In the genomic region with DNA sequence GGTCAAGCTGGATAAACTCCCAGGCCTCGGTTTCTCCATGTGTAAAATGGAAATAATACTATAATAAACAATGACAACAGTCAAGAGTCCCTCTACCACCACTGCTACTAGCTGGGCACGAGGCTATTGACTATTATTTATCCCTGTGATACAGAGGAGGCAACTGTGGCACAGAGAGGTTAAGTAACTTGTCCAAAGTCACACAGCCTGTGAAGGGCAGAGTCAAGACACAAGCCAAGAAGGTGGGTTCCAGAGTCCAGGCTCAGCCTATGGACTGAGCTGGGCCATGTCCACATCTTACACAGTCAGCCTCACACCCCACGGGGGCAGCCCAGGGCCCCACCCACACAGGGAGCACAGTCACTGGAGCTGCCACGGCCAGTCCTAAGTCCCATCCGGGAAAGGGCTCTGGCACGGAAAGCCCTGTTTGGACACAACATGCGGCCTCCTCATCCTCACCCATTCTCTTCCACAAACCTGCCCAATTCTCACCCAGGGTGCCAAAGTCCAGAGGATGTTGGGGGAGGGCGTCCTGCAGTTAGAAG, we compare ENCODE assay signal across 30 cellular contexts.
"Had no signal": no experiment of that assay in that cellular context is flagged by ENCODE, and none has a peak within 500 bp of the region (broad histone marks: within the 10 kb centered on the region; RNA-seq: fewer than 3 reads in every experiment).

No MANE protein-coding gene starts in this region.

- H3K9me3 ChIP-seq: esophagus muscularis mucosa, gastrocnemius medialis, heart left ventricle had no signal

- DNase-seq: activated CD4-positive, alpha-beta memory T cell treated with anti-CD3 and anti-CD28 coated beads, Interleukin-2, amount 10 ng/mL, durations not matched to agents 7 days and 5 days; activated CD4-positive, alpha-beta T cell treated with anti-CD3 and anti-CD28 coated beads for 1 hour; activated CD4-positive, alpha-beta T cell treated with anti-CD3 and anti-CD28 coated beads for 4 hours; activated CD4-positive, alpha-beta T cell treated with anti-CD3 and anti-CD28 coated beads, Interleukin-2, amount 10 ng/mL, durations not matched to agents 7 days and 5 days; activated CD4-positive, alpha-beta T cell treated with anti-CD3 and anti-CD28 coated beads, Interleukin-2, amount 50 U/mL, for 4 hours; activated effector memory CD4-positive, alpha-beta T cell treated with Interleukin-2 at 50 U/mL for 16 hours; activated gamma-delta T cell treated with Interleukin-2 at 50 U/mL for 16 hours; activated naive CD4-positive, alpha-beta T cell treated with anti-CD3 and anti-CD28 coated beads, Interleukin-2, amount 50 U/mL, for 16 hours; activated naive CD4-positive, alpha-beta T cell treated with Interleukin-2 at 50 U/mL for 16 hours; activated T-cell treated with anti-CD3 and anti-CD28 coated beads, Interleukin-2, amount 50 U/mL, for 4 hours; amniotic stem cell; anterior cingulate cortex; brain microvascular endothelial cell; dorsolateral prefrontal cortex; effector memory CD4-positive, alpha-beta T cell; endodermal cell; erythroblast; foreskin keratinocyte; gastrocnemius medialis; glutamatergic neuron; heart left ventricle; T-helper 2 cell had no signal

- H3K36me3 Mint-ChIP-seq: activated naive CD8-positive, alpha-beta T cell; WTC11 had no signal

- ATAC-seq: activated T-cell treated with anti-CD3 and anti-CD28 coated beads, Interleukin-2, amount 50 U/mL, for 4 hours; activated T-helper 17 cell treated with anti-CD3 and anti-CD28 coated beads, Interleukin-2, amount 50 U/mL, for 72 hours; foreskin keratinocyte; gastrocnemius medialis; heart left ventricle; WTC11 had no signal

- H3K36me3 ChIP-seq: brain microvascular endothelial cell, esophagus muscularis mucosa, gastrocnemius medialis, heart left ventricle had no signal

- H3K27me3 ChIP-seq: brain microvascular endothelial cell, esophagus muscularis mucosa, foreskin keratinocyte had no signal

- H3K27ac ChIP-seq: brain microvascular endothelial cell, coronary artery, dorsolateral prefrontal cortex, esophagus muscularis mucosa, foreskin keratinocyte, gastrocnemius medialis, heart left ventricle had no signal

- H3K27me3 Mint-ChIP-seq: activated CD4-positive, alpha-beta memory T cell treated with anti-CD3 and anti-CD28 coated beads, Interleukin-2, amount 10 ng/mL, durations not matched to agents 7 days and 5 days; activated CD4-positive, alpha-beta T cell treated with anti-CD3 and anti-CD28 coated beads, Interleukin-2, amount 10 ng/mL, durations not matched to agents 7 days and 5 days; dendritic cell treated with granulocyte-macrophage colony-stimulating factor and Interleukin-4, amounts not matched to agents 40 ng/mL and 50 ng/mL, for 4 days had no signal

- H3K4me1 Mint-ChIP-seq: activated CD4-positive, alpha-beta memory T cell treated with anti-CD3 and anti-CD28 coated beads, Interleukin-2, amount 10 ng/mL, durations not matched to agents 7 days and 5 days; activated CD4-positive, alpha-beta T cell treated with anti-CD3 and anti-CD28 coated beads, Interleukin-2, amount 10 ng/mL, durations not matched to agents 7 days and 5 days; central memory CD8-positive, alpha-beta T cell had no signal

- FAIRE-seq: astrocyte had no signal

- H3K27ac Mint-ChIP-seq: activated CD4-positive, alpha-beta memory T cell treated with anti-CD3 and anti-CD28 coated beads, Interleukin-2, amount 10 ng/mL, durations not matched to agents 7 days and 5 days; activated CD4-positive, alpha-beta T cell treated with anti-CD3 and anti-CD28 coated beads, Interleukin-2, amount 10 ng/mL, durations not matched to agents 7 days and 5 days; activated naive CD8-positive, alpha-beta T cell; activated T-helper 17 cell treated with anti-CD3 and anti-CD28 coated beads, Interleukin-2, amount 50 U/mL, for 72 hours; dendritic cell treated with granulocyte-macrophage colony-stimulating factor and Interleukin-4, amounts not matched to agents 40 ng/mL and 50 ng/mL, for 4 days; endodermal cell; WTC11 had no signal

- H3K4me3 Mint-ChIP-seq: activated CD4-positive, alpha-beta memory T cell treated with anti-CD3 and anti-CD28 coated beads, Interleukin-2, amount 10 ng/mL, durations not matched to agents 7 days and 5 days; activated CD4-positive, alpha-beta T cell treated with anti-CD3 and anti-CD28 coated beads, Interleukin-2, amount 10 ng/mL, durations not matched to agents 7 days and 5 days; activated naive CD8-positive, alpha-beta T cell; activated T-cell treated with anti-CD3 and anti-CD28 coated beads, Interleukin-2, amount 50 U/mL, for 4 hours; activated T-helper 17 cell treated with anti-CD3 and anti-CD28 coated beads, Interleukin-2, amount 50 U/mL, for 72 hours; central memory CD8-positive, alpha-beta T cell; dendritic cell treated with granulocyte-macrophage colony-stimulating factor and Interleukin-4, amounts not matched to agents 40 ng/mL and 50 ng/mL, for 4 days; endodermal cell; WTC11 had no signal

- H3K9me3 Mint-ChIP-seq: activated CD4-positive, alpha-beta memory T cell treated with anti-CD3 and anti-CD28 coated beads, Interleukin-2, amount 10 ng/mL, durations not matched to agents 7 days and 5 days; activated CD4-positive, alpha-beta T cell treated with anti-CD3 and anti-CD28 coated beads, Interleukin-2, amount 10 ng/mL, durations not matched to agents 7 days and 5 days; activated T-cell treated with anti-CD3 and anti-CD28 coated beads, Interleukin-2, amount 50 U/mL, for 4 hours; activated T-helper 17 cell treated with anti-CD3 and anti-CD28 coated beads, Interleukin-2, amount 50 U/mL, for 72 hours; central memory CD8-positive, alpha-beta T cell; dendritic cell treated with granulocyte-macrophage colony-stimulating factor and Interleukin-4, amounts not matched to agents 40 ng/mL and 50 ng/mL, for 4 days; endodermal cell; WTC11 had no signal

- H3K4me3 ChIP-seq: coronary artery, dorsolateral prefrontal cortex, esophagus muscularis mucosa, gastrocnemius medialis, heart left ventricle had no signal
